In genomic region chr9:134375430-134376385, GRCh38 we compare ENCODE assay signal across 9 cellular contexts. TPM values are rescaled to one million over a fixed set of nuclear protein-coding genes. Genes with fewer than 3 reads are reported as not detected.
DNase-seq lines count a peak whose midpoint lies in the region; ATAC-seq, FAIRE-seq and TF ChIP-seq lines count a peak whose summit lies in the region.
"Had no signal": no experiment of that assay in that cellular context is flagged by ENCODE, and none has a peak within 500 bp of the region (broad histone marks: within the 10 kb centered on the region; RNA-seq: fewer than 3 reads in every experiment).

No MANE protein-coding gene starts in this region.

- FAIRE-seq in H1 (lab: Jason Lieb, UNC): no peak
- FAIRE-seq: GM12892 had no signal

- H3K79me2 ChIP-seq in H1 (ENCODE audit: control insufficient read depth in 1 of 2, insufficient read depth in 2 of 2, low read length in 2 of 2): peaks cover 0 to 41% of the 10 kb centered on the region in 2 experiments; a peak in 2 of 4 replicates

- H2AK5ac ChIP-seq in H1 (ENCODE audit: low read depth, low read length): no peak overlapping the region

- H2BK12ac ChIP-seq in H1 (ENCODE audit: low read depth, low read length): no peak overlapping the region

- H3K14ac ChIP-seq in H1 (ENCODE audit: insufficient read length): no peak overlapping the region

- no peak overlapping the region for H3K56ac ChIP-seq in H1 (replicated peaks; ENCODE audit: insufficient read length, low read depth, low read length)

- H3K36me3 ChIP-seq in H1 (ENCODE audit: control insufficient read depth in 2 of 4, insufficient read depth in 4 of 4, low read length in 3 of 4): no peaks in the 10 kb centered on the region
- H3K36me3 ChIP-seq in thyroid gland: no peaks in the 10 kb centered on the region

- H4K8ac ChIP-seq in H1 (ENCODE audit: extremely low read depth, insufficient read depth, low read length): no peak overlapping the region

- no peak overlapping the region for H3K18ac ChIP-seq in H1 (ENCODE audit: extremely low read depth, low read length)

- H3K4me1 ChIP-seq in H1 (replicated peaks in 1 of 4; ENCODE audit: control insufficient read depth in 3 of 4, insufficient read depth in 4 of 4, low read length in 3 of 4) (peaks cover 0 to 20% (median 9%) of the 10 kb centered on the region in 4 experiments; a peak in 6 of 7 replicates), thyroid gland (peaks cover 78 to 100% of the 10 kb centered on the region in 2 donors)

- no peak overlapping the region for H3K4me2 ChIP-seq in H1 (ENCODE audit: insufficient read depth in 1 of 2, low read depth in 2 of 2, low read length in 2 of 2)

- no peak for ATAC-seq in stimulated activated naive CD8-positive, alpha-beta T cell treated with anti-CD3 and anti-CD28 coated beads, Interleukin-15, Interleukin-2, amounts not matched to agents 100 U/mL and 50 U/mL, for 24 hours

- CTCF ChIA-PET in H1 (lab: Charles Lee; ENCODE audit: partially characterized antibody): interaction anchor here (0.8 to 1.4 kb wide), 4 partner anchors 11 to 205 kb away, joined by 3 to 7 read pairs (median 4); no protein-coding TSS in a partner anchor

- peak overlapping the region; percentile 77 for H3K4ac ChIP-seq in H1 (replicated peaks; ENCODE audit: insufficient read length, low read depth, low read length)

- 0 out of 2 replicates have a peak overlapping the region, but pooled peaks have one; percentile 56 for H2BK5ac ChIP-seq in H1 (ENCODE audit: low read depth, low read length)

- TF ChIP-seq POLR2A in H1 (IDR thresholded peaks at IDR 0.05; ENCODE audit: control extremely low read depth in 1 of 2, low read depth in 2 of 2, low read length in 2 of 2) (no peak), thyroid gland (IDR thresholded peaks at IDR 0.05) (no peak)

- WGBS in H1 (ENCODE audit: extremely low coverage in 1 of 2, insufficient coverage in 1 of 2, insufficient read length in 1 of 2, insufficient replicate concordance in 2 of 2, low coverage in 1 of 2, low lambda C conversion rate in 2 of 2, missing lambda C conversion rate in 1 of 2), 2 experiments: 79% methylated on average over 28 of the region's 38 CpGs; no CpG with 5 or more reads in 1 of the 2 experiments
- 55 to 62% methylated on average over 29 to 35 of the region's 38 CpGs for WGBS in thyroid gland, 2 donors

- no peak overlapping the region for H3K23ac ChIP-seq in H1 (ENCODE audit: insufficient read length)

- H2BK120ac ChIP-seq in H1 (replicated peaks; ENCODE audit: low read depth, low read length): no peak overlapping the region

- peaks cover 31% of the 10 kb centered on the region for H3K79me1 ChIP-seq in H1 (ENCODE audit: low read depth, low read length)

- POLR2A ChIA-PET in H1 (lab: Charles Lee; ENCODE audit: partially characterized antibody): no interaction called here

- H2AFZ ChIP-seq in H1 (ENCODE audit: low read length): no peak overlapping the region

- intact Hi-C loops in thyroid gland (cut with DNase I): no loop called here

- H2BK15ac ChIP-seq in H1 (ENCODE audit: low read length): no peak overlapping the region

- no peak for TF ChIP-seq EP300 in H1 (IDR thresholded peaks at IDR 0.05; ENCODE audit: borderline replicate concordance in 1 of 2, low read depth in 2 of 2, low read length in 2 of 2)

- no peak overlapping the region for H3K9ac ChIP-seq in H1 (replicated peaks in 1 of 4; ENCODE audit: extremely low read depth in 1 of 4, low read depth in 3 of 4, low read length in 3 of 4)

- H4K5ac ChIP-seq in H1 (ENCODE audit: insufficient read length, low read depth, low read length): no peak overlapping the region

- H3K27ac ChIP-seq in H1 (ENCODE audit: low read depth, low read length) (no peak overlapping the region; the same call in 1 of the 2 replicates), thyroid gland (peak overlapping the region; percentile 5 to 78 (median 76))

- in situ Hi-C loops in ACHN (cut with HindIII; ENCODE audit: low pct_ligation_motif_present, low pct_unique_long_range_greater_than_20kb, low sequenced_read_pairs): no loop called here

- H3K23me2 ChIP-seq in H1 (ENCODE audit: low read depth, low read length): no peaks in the 10 kb centered on the region

- peaks cover 21 to 25% of the 10 kb centered on the region in 2 experiments for H4K20me1 ChIP-seq in H1 (replicated peaks in 1 of 2; ENCODE audit: control insufficient read depth in 1 of 2, insufficient read depth in 2 of 2, low read length in 2 of 2)

- H3K27me3 ChIP-seq in H1 (replicated peaks in 1 of 4; ENCODE audit: control insufficient read depth in 3 of 4, extremely low read depth in 1 of 4, insufficient read depth in 3 of 4, low read length in 3 of 4) (no peaks in the 10 kb centered on the region), thyroid gland (no peaks in the 10 kb centered on the region)

- TF ChIP-seq CTCF in H1 (IDR thresholded peaks at IDR 0.05; ENCODE audit: control extremely low read depth in 1 of 3, insufficient read depth in 1 of 3, low read depth in 1 of 3, low read length in 3 of 3) (no peak), thyroid gland (IDR thresholded peaks at IDR 0.05) (no peak)

- H3K9me3 ChIP-seq in H1 (ENCODE audit: insufficient read depth in 2 of 2, low read depth in 1 of 2, low read length in 1 of 2) (no peaks in the 10 kb centered on the region), thyroid gland (no peaks in the 10 kb centered on the region)

- no peak for TF ChIP-seq RAD21 in H1 (IDR thresholded peaks at IDR 0.05 in 1 of 2, conservative IDR thresholded peaks at IDR 0.05 in 1 of 2; ENCODE audit: low read depth in 2 of 2, low read length in 2 of 2)

- H2BK20ac ChIP-seq in H1 (ENCODE audit: low read length): no peak overlapping the region

- DNase-seq in NCI-H524 treated with DMSO at 0.1 percent for 48 hours (lab: John Stamatoyannopoulos, UW): peak; percentile 12
- DNase-seq in H1 (ENCODE audit: low read depth in 1 of 2, low spot score in 2 of 2): no peak
- DNase-seq in medulla oblongata (ENCODE audit: extremely low spot score): peak; percentile 59
- DNase-seq in thyroid gland: peak; percentile 44 to 54
- no peak for DNase-seq in T-helper 1 cell
- DNase-seq in ACHN: no peak
- no peak for DNase-seq in stimulated activated naive CD8-positive, alpha-beta T cell treated with anti-CD3 and anti-CD28 coated beads, Interleukin-15, Interleukin-2, amounts not matched to agents 100 U/mL and 50 U/mL, for 24 hours
- no peak for DNase-seq in stimulated activated naive CD4-positive, alpha-beta T cell (lab: John Stamatoyannopoulos, UW)

- H3K4me3 ChIP-seq in H1 (ENCODE audit: extremely low read depth in 1 of 4, insufficient read depth in 2 of 4, low read depth in 3 of 4, low read length in 4 of 4): no peak overlapping the region
- H3K4me3 ChIP-seq in thyroid gland (replicated peaks in 1 of 3): no peak overlapping the region

- H4K91ac ChIP-seq in H1 (replicated peaks; ENCODE audit: insufficient read length, low read length): no peak overlapping the region

TF ChIP-seq in H1, 55 proteins besides CTCF, POLR2A, EP300 and RAD21 (continues in another document):
- TF ChIP-seq HDAC6 (IDR thresholded peaks at IDR 0.05; ENCODE audit: low read depth, low read length) (no peak), SIRT6 (IDR thresholded peaks at IDR 0.05; ENCODE audit: low read length) (no peak), TEAD4 (IDR thresholded peaks at IDR 0.05; ENCODE audit: low read depth, low read length) (no peak)

RNA-seq across cellular contexts. Expression of gene RXRA, which starts 49.5 kb away (rescaled TPM):
- 28.1 and 29.4 TPM in 2 replicates for total RNA-seq in H1 (2021; fragmentation: NEBNext Ultra II Directional; extraction: Animal tissue kit (Norgen Biotek cat#: 25700))
- polyA plus RNA-seq in H1 (2011; rRNA removed): 9.8 and 21.0 TPM in 2 replicates
- polyA plus RNA-seq in H1 (2011; cell fraction: cytosol; rRNA removed): 14.3 TPM
- 27.1 TPM for polyA plus RNA-seq in H1 (2011; cell fraction: nucleus; rRNA removed)
- 14.2 to 23.4 TPM (median 21.5 TPM) in 4 replicates for polyA plus RNA-seq in H1 (2012, experiment 1 of 2)
- 17.1 TPM for polyA plus RNA-seq in H1 (2012, experiment 2 of 2)
- 14.4 TPM for polyA plus RNA-seq in H1 (2013, experiment 1 of 2)
- polyA plus RNA-seq in H1 (2013, experiment 2 of 2): 14.7 TPM
- polyA minus RNA-seq in H1 (2011; rRNA and poly(A)+ RNA removed): 9.7 and 12.2 TPM in 2 replicates
- 14.5 TPM for polyA minus RNA-seq in H1 (2011; cell fraction: cytosol; rRNA and poly(A)+ RNA removed)
- polyA minus RNA-seq in H1 (2011; cell fraction: nucleus; rRNA and poly(A)+ RNA removed): 13.4 TPM
- total RNA-seq in thyroid gland: 10 to 100 TPM; 39.4 to 81.3 (median 67.4) TPM

Comparison
In these comparisons a context has a peak if more than half of its experiments do, and no peak if none do; other contexts are left out.
1. DNase-seq: peak in NCI-H524 treated with DMSO at 0.1 percent for 48 hours (single experiment), medulla oblongata (single experiment) and thyroid gland (2 of 2); none in H1 (0 of 2), T-helper 1 cell (0 of 5), ACHN (single experiment), stimulated activated naive CD8-positive, alpha-beta T cell treated with anti-CD3 and anti-CD28 coated beads, Interleukin-15, Interleukin-2, amounts not matched to agents 100 U/mL and 50 U/mL, for 24 hours (single experiment) and stimulated activated naive CD4-positive, alpha-beta T cell (0 of 6).